In the genomic region with DNA sequence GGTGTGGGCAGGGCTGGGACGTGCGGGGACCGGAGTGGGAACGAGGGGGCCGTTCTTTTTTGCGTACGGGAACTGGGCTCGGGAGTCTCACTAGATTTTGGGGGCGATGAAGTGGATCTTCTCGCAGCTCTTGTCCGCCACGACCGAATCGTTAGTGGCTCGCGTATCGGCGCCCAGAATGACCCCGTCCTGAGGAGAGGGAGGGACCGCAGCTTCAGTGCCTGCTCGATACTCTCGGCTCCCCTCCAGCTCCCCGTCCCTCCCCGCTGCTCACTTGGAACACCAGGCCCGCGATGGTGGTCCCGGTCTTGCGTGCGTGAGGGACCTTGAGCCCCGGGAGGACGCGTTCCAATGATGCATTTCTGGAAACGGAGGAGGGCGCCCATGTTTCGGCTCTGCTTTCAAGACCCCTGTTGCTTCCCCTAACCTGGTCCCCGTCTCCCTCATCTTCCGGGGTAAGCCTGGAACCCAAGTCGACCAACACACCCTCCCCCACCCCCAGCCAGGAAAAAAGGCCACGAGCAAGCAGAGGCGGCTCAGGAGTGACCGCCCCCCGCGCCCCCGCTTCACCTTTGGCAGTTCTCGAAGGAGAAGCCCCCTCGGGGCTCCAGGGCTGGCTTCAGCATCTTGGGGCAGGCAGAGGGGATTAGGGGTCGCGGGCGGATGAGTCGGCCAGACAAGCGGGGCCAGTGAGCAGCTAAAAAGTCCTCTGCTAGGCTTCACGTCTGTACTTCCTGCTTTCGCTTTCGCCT, we compare ENCODE assay signal across 8 cellular contexts. TPM values are rescaled to one million over a fixed set of nuclear protein-coding genes. Genes with fewer than 3 reads are reported as not detected.
DNase-seq lines count a peak whose midpoint lies in the region; ATAC-seq and TF ChIP-seq lines count a peak whose summit lies in the region.

A gene (minus strand): TSS at position 727 of the 752 bp plus-strand sequence. CDS start 101 bp downstream, at position 626.

- DNase-seq in ELR (ENCODE audit: low read depth), result peak; percentile 53
- peak; percentile 89 for DNase-seq in H7
- DNase-seq in RPMI7951 (ENCODE audit: low read depth), result peak; percentile 28
- peak in 34 of 56 donors; percentile 30 to 74 (median 52) for DNase-seq in amygdala (lab: John Stamatoyannopoulos, UW)
- peak; percentile 61 for DNase-seq in left ventricle myocardium superior
- DNase-seq in prostate gland (ENCODE audit: low spot score), result peak; percentile 30
- no peak for DNase-seq in NCI-H2081 (lab: John Stamatoyannopoulos, UW)

- ATAC-seq in left ventricle myocardium superior, result peak; percentile 33
- no peak for ATAC-seq in HG03571 (IDR thresholded peaks at IDR 0.05; ENCODE audit: unreplicated experiment)

- H3K9me3 ChIP-seq in prostate gland, result no peaks in the 10 kb centered on the region

- H3K27ac ChIP-seq in prostate gland, result peak within 1 kb of the TSS; percentile 91 to 95

- no peaks in the 10 kb centered on the region for H3K27me3 ChIP-seq in H7 (ENCODE audit: control insufficient read depth, insufficient read depth, low read length)
- H3K27me3 ChIP-seq in prostate gland (replicated peaks; ENCODE audit: insufficient read depth), result no peaks in the 10 kb centered on the region

- peaks cover 14% of the 10 kb centered on the region for H3K4me1 ChIP-seq in prostate gland (replicated peaks)

- no peak for TF ChIP-seq CTCF in prostate gland (IDR thresholded peaks at IDR 0.05)

- H3K4me3 ChIP-seq in H7 (ENCODE audit: insufficient read depth, low read depth, low read length) (peak within 1 kb of the TSS; percentile 98), prostate gland (peak within 1 kb of the TSS; percentile 66 to 94)

- under 1% methylated on average over 52 of the region's 54 CpGs for WGBS in prostate gland

- peaks cover 1% of the 10 kb centered on the region for H3K36me3 ChIP-seq in H7 (replicated peaks; ENCODE audit: control insufficient read depth, insufficient read depth, low read length)
- H3K36me3 ChIP-seq in prostate gland, result no peaks in the 10 kb centered on the region

- intact Hi-C loops in left ventricle myocardium superior (cut with micrococcal nuclease), result no loop called here
- intact Hi-C loops in prostate gland (cut with DNase I), result loop anchor here (10.0 kb wide), 1 partner anchor 401 kb away; no protein-coding TSS in a partner anchor

- TF ChIP-seq POLR2A in prostate gland (IDR thresholded peaks at IDR 0.05), result peak; percentile 61

RNA-seq across cellular contexts. Expression of the gene that starts here (rescaled TPM):
- 28.7 and 36.6 TPM in 2 replicates for total RNA-seq in H7 (2014; rRNA removed; shearing (Covaris generic))
- total RNA-seq in RPMI7951 (2014; rRNA removed; shearing (Covaris generic)), result 75.7 and 107 TPM in 2 replicates
- total RNA-seq in left ventricle myocardium superior (54.1 TPM), prostate gland (10 to 100 TPM; 29.9 to 42.5 TPM)

Comparison
In these comparisons a context has a peak if more than half of its experiments do, and no peak if none do; other contexts are left out.
1. DNase-seq: peak in ELR (single experiment), H7 (single experiment), RPMI7951 (single experiment), amygdala (34 of 56), left ventricle myocardium superior (single experiment) and prostate gland (single experiment); none in NCI-H2081 (0 of 2).